In the genomic region with DNA sequence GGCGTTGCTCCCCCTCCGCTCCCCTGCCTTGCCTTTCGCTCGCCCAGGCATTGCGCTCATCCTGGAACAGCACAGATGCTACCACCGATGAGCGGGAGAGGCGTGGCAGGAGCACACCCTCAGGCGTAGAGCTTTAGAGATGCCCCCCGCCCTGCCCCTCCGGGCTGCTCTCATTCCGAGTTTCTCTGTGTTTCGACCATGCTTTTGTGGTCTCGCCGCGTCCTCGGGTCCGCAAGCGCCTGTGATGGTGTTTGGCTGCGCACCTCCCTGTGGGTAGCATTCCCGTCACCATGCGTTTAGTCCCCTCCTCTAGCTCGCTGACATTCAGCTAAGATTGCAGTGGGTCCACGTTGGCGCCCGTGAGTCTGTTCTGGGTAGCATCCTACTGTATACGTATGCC, we compare ENCODE assay signal across 34 cellular contexts. TPM values are rescaled to one million over a fixed set of nuclear protein-coding genes. Genes with fewer than 3 reads are reported as not detected.
"Had no signal": no experiment of that assay in that cellular context is flagged by ENCODE, and none has a peak within 500 bp of the region (broad histone marks: within the 10 kb centered on the region; RNA-seq: fewer than 3 reads in every experiment).

No MANE protein-coding gene starts in this region.

- H3K4me1 ChIP-seq: Peyer's patch had no signal

- H3K4me2 ChIP-seq: KMS-11 had no signal

- H3K9ac ChIP-seq: KMS-11 had no signal

- H3K4me3 ChIP-seq: cardiac muscle cell, Peyer's patch had no signal

- ATAC-seq: activated naive CD8-positive, alpha-beta T cell treated with anti-CD3 and anti-CD28 coated beads, Interleukin-2, amount 50 U/mL, for 24 hours had no signal

- H3K27ac ChIP-seq: brain microvascular endothelial cell, cardiac muscle cell, KMS-11, Peyer's patch, VCaP had no signal

- H3K27me3 ChIP-seq: brain microvascular endothelial cell, cardiac muscle cell, Peyer's patch had no signal

- DNase-seq: activated B cell treated with CpG ODN at 0.5 μM for 24 hours; activated CD4-positive, alpha-beta memory T cell treated with anti-CD3 and anti-CD28 coated beads, Interleukin-2, amount 10 ng/mL, durations not matched to agents 7 days and 5 days; activated CD4-positive, alpha-beta T cell treated with anti-CD3 and anti-CD28 coated beads for 48 hours; activated CD4-positive, CD25-positive, alpha-beta regulatory T cell treated with anti-CD3 and anti-CD28 coated beads, Interleukin-2, amount 50 U/mL, for 72 hours; activated effector memory CD4-positive, alpha-beta T cell treated with Interleukin-2 at 50 U/mL for 16 hours; activated naive CD4-positive, alpha-beta T cell treated with anti-CD3 and anti-CD28 coated beads, Interleukin-2, amount 10 ng/mL, durations not matched to agents 7 days and 5 days; activated naive CD8-positive, alpha-beta T cell treated with anti-CD3 and anti-CD28 coated beads, Interleukin-2, amount 50 U/mL, for 24 hours; activated T-cell treated with anti-CD3 and anti-CD28 coated beads, Interleukin-2, amount 50 U/mL, for 48 hours; aorta; brain microvascular endothelial cell; MM.1S; MV-4-11; NCI-H1092; NCI-H1436 treated with DMSO at 0.1 percent for 48 hours; NCI-H1694 treated with DMSO at 0.1 percent for 48 hours; NCI-H2029; NCI-H2107; NCI-H2171; NCI-H510A; NCI-H526; NCI-H748 treated with DMSO at 0.1 percent for 48 hours; NK-92 treated with Interleukin-12 subunit alpha and Interleukin-12 subunit beta, amount 100 ng/mL, for 24 hours; Peyer's patch; Right ventricle myocardium superior; RPMI8226; SW 1271; T-helper 1 cell; T-helper 2 cell; T-helper 9 cell had no signal

- H3K9me3 ChIP-seq: Peyer's patch had no signal

RNA-seq across cellular contexts. Expression of gene MNX1, which starts 42.3 kb away (rescaled TPM):
- total RNA-seq: activated B cell treated with CpG ODN at 0.5 μM for 24 hours; activated CD8-positive, alpha-beta memory T cell treated with anti-CD3 and anti-CD28 coated beads for 36 hours; aorta; LHCN-M2; Right ventricle myocardium superior had no signal
